12 cellular contexts compared by ENCODE assay signal in the genomic region with DNA sequence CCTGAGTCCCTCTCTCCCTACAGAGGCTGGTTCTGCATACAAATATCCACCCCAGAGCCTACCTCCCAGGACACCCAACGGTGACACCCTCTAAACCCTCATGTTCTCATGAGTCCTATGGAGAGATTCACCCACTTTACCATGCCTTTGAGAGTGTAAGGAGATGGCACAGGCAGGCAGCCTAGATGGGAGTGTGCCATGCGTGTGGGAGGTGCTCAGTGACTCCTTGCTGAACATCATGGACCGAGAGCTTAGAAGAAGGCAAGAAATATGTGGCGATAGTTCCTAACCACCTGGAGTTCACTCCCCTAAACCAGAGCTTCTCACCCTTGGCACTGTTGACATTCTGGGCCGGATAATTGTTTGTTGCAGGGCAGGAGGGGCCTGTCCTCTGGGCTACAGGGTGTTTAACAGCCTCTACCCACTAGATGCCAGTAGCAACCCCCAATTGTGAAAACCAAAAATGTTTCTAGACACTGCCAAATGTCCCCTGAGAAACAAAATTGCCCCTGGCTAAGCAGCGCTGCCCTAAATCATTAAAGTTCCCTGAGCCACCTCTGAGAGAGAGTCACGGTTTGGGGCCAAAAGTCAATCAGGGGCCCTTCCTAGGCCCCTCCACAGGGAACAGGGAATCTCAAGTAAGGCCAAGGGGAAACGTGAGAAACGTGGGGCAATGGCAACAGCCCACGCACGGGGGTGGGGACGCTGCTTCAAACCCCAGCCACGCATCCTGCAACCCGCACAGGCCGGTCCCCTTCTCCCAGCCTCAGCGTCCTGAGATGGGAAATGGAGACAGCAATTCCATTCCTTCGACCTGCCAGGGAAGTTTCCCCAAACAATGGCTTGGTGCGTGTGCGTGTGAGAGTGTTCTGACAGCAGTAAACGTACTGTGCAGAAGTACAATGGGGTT.
DNase-seq lines count a peak whose midpoint lies in the region; ATAC-seq and TF ChIP-seq lines count a peak whose summit lies in the region.
"Had no signal": no experiment of that assay in that cellular context is flagged by ENCODE, and none has a peak within 500 bp of the region (broad histone marks: within the 10 kb centered on the region; RNA-seq: fewer than 3 reads in every experiment).

No MANE protein-coding gene starts in this region.

- H3K27ac Mint-ChIP-seq in CD8-positive, alpha-beta T cell, result peak overlapping the region; percentile 91
- H3K27ac Mint-ChIP-seq in activated CD8-positive, alpha-beta T cell treated with anti-CD3 and anti-CD28 coated beads, Interleukin-2, amount 10 ng/mL, durations not matched to agents 7 days and 5 days, result peak overlapping the region; percentile 82
- peak overlapping the region in 5 of 6 donors; percentile 16 to 87 (median 64) for H3K27ac Mint-ChIP-seq in naive B cell

- no peak overlapping the region for H3K4me3 ChIP-seq in CD8-positive, alpha-beta T cell (ENCODE audit: low read depth, low read length)
- no peak overlapping the region for H3K4me3 ChIP-seq in GM12875 (ENCODE audit: low read depth, low read length)
- H3K4me3 ChIP-seq: body of pancreas, ovary, testis had no signal

- H3K27me3 ChIP-seq in CD8-positive, alpha-beta T cell (ENCODE audit: insufficient read depth, low read length), result no peaks in the 10 kb centered on the region
- H3K27me3 ChIP-seq: body of pancreas, ovary, testis had no signal

- peak overlapping the region; percentile 42 for H3K4me3 Mint-ChIP-seq in CD8-positive, alpha-beta T cell
- H3K4me3 Mint-ChIP-seq in activated CD8-positive, alpha-beta T cell treated with anti-CD3 and anti-CD28 coated beads, Interleukin-2, amount 10 ng/mL, durations not matched to agents 7 days and 5 days, result no peak overlapping the region
- peak overlapping the region in 6 of 8 donors; percentile 37 to 83 (median 66) for H3K4me3 Mint-ChIP-seq in naive B cell

- CTCF ChIA-PET in CD8-positive, alpha-beta T cell (lab: Charles Lee), result interaction anchor here (0.7 to 1.7 kb wide), 5 partner anchors 8 to 182 kb away, joined by 3 to 15 read pairs (median 4); no protein-coding TSS in a partner anchor
- CTCF ChIA-PET in activated CD8-positive, alpha-beta T cell treated with anti-CD3 and anti-CD28 coated beads, Interleukin-2, amount 10 ng/mL, durations not matched to agents 7 days and 5 days (lab: Charles Lee), result interaction anchor here (0.6 to 3.0 kb wide), 5 partner anchors 10 to 153 kb away, joined by 3 to 11 read pairs (median 3); no protein-coding TSS in a partner anchor

- peaks cover 31% of the 10 kb centered on the region for H3K4me1 Mint-ChIP-seq in CD8-positive, alpha-beta T cell (ENCODE audit: low read depth)
- peaks cover 31% of the 10 kb centered on the region for H3K4me1 Mint-ChIP-seq in activated CD8-positive, alpha-beta T cell treated with anti-CD3 and anti-CD28 coated beads, Interleukin-2, amount 10 ng/mL, durations not matched to agents 7 days and 5 days (ENCODE audit: low read depth)
- peaks cover 10 to 30% (median 28%) of the 10 kb centered on the region in 3 donors for H3K4me1 Mint-ChIP-seq in naive B cell

- intact Hi-C loops in CD8-positive, alpha-beta T cell (cut with DNase I, micrococcal nuclease), result loop anchor here (1.0 to 10.0 kb wide), 7 partner anchors 23 to 627 kb away; a partner anchor contains a TSS

- no peak overlapping the region for H3K27ac ChIP-seq in CD8-positive, alpha-beta T cell (ENCODE audit: low read depth, low read length)
- H3K27ac ChIP-seq: body of pancreas, ovary, testis had no signal

- peaks cover 25% of the 10 kb centered on the region for H3K4me1 ChIP-seq in CD8-positive, alpha-beta T cell (ENCODE audit: insufficient read depth, low read length)
- H3K4me1 ChIP-seq: body of pancreas had no signal

- ATAC-seq in CD8-positive, alpha-beta T cell, result no peak
- no peak for ATAC-seq in activated CD8-positive, alpha-beta T cell treated with anti-CD3 and anti-CD28 coated beads, Interleukin-2, amount 10 ng/mL, durations not matched to agents 7 days and 5 days
- ATAC-seq in naive B cell (ENCODE audit: low read depth in 2 of 2), result no peak

- no peak for DNase-seq in CD8-positive, alpha-beta T cell
- no peak for DNase-seq in activated CD8-positive, alpha-beta T cell treated with anti-CD3 and anti-CD28 coated beads, Interleukin-2, amount 10 ng/mL, durations not matched to agents 7 days and 5 days
- DNase-seq in naive B cell (no peak), NCI-H2107 treated with DMSO at 0.1 percent for 48 hours (lab: John Stamatoyannopoulos, UW; ENCODE audit: unreplicated experiment) (no peak), iPS-NIHi7 (ENCODE audit: extremely low spot score) (no peak), mucosa of gallbladder (ENCODE audit: low spot score) (no peak), GM20000 (ENCODE audit: low spot score) (no peak)
- DNase-seq: GOT3, testis had no signal

- no peaks in the 10 kb centered on the region for H3K36me3 ChIP-seq in CD8-positive, alpha-beta T cell (ENCODE audit: insufficient read depth, low read length)
- H3K36me3 ChIP-seq: ovary had no signal

- TF ChIP-seq CTCF in CD8-positive, alpha-beta T cell (IDR thresholded peaks at IDR 0.05), result no peak
- TF ChIP-seq CTCF in GM12875 (IDR thresholded peaks at IDR 0.05; ENCODE audit: borderline replicate concordance, insufficient read depth, low read depth, low read length), result peak; percentile 35; the same call in 1 of the 2 replicates
- TF ChIP-seq CTCF in GM20000 (IDR thresholded peaks at IDR 0.05; ENCODE audit: extremely low read depth, missing control alignments), result no peak

- POLR2A ChIA-PET in CD8-positive, alpha-beta T cell (lab: Charles Lee), result interaction anchor here (1.1 kb wide), 1 partner anchor 153 kb away, joined by 3 read pairs; no protein-coding TSS in a partner anchor
- POLR2A ChIA-PET in activated CD8-positive, alpha-beta T cell treated with anti-CD3 and anti-CD28 coated beads, Interleukin-2, amount 10 ng/mL, durations not matched to agents 7 days and 5 days (lab: Charles Lee), result no interaction called here

- no peaks in the 10 kb centered on the region for H3K9me3 Mint-ChIP-seq in CD8-positive, alpha-beta T cell
- H3K9me3 Mint-ChIP-seq in activated CD8-positive, alpha-beta T cell treated with anti-CD3 and anti-CD28 coated beads, Interleukin-2, amount 10 ng/mL, durations not matched to agents 7 days and 5 days (ENCODE audit: insufficient read depth), result no peaks in the 10 kb centered on the region
- no peaks in the 10 kb centered on the region for H3K9me3 Mint-ChIP-seq in naive B cell

- no peaks in the 10 kb centered on the region for H3K9me3 ChIP-seq in CD8-positive, alpha-beta T cell (ENCODE audit: low read length)
- H3K9me3 ChIP-seq: body of pancreas, ovary, testis had no signal

- H3K36me3 Mint-ChIP-seq in CD8-positive, alpha-beta T cell, result no peaks in the 10 kb centered on the region
- no peaks in the 10 kb centered on the region for H3K36me3 Mint-ChIP-seq in activated CD8-positive, alpha-beta T cell treated with anti-CD3 and anti-CD28 coated beads, Interleukin-2, amount 10 ng/mL, durations not matched to agents 7 days and 5 days (ENCODE audit: low read depth)
- no peaks in the 10 kb centered on the region for H3K36me3 Mint-ChIP-seq in naive B cell

- no peaks in the 10 kb centered on the region for H3K27me3 Mint-ChIP-seq in CD8-positive, alpha-beta T cell (ENCODE audit: low read depth)
- H3K27me3 Mint-ChIP-seq in activated CD8-positive, alpha-beta T cell treated with anti-CD3 and anti-CD28 coated beads, Interleukin-2, amount 10 ng/mL, durations not matched to agents 7 days and 5 days (ENCODE audit: low read depth), result no peaks in the 10 kb centered on the region
- H3K27me3 Mint-ChIP-seq in naive B cell, result peaks cover 4 to 14% (median 6%) of the 10 kb centered on the region in 3 donors
